In genomic region chr7:97005764-97006145, GRCh38 we compare ENCODE assay signal across 9 cellular contexts. TPM values are rescaled to one million over a fixed set of nuclear protein-coding genes. Genes with fewer than 3 reads are reported as not detected.
A peak's percentile ranks its signal among the peaks of the same experiment; 100 is the strongest.
DNase-seq lines count a peak whose midpoint lies in the region; ATAC-seq, FAIRE-seq and TF ChIP-seq lines count a peak whose summit lies in the region.
"Had no signal": no experiment of that assay in that cellular context is flagged by ENCODE, and none has a peak within 500 bp of the region (broad histone marks: within the 10 kb centered on the region; RNA-seq: fewer than 3 reads in every experiment).

No MANE protein-coding gene starts in this region.

- no peak for FAIRE-seq in D721Med (lab: Jason Lieb, UNC)
- FAIRE-seq: GM18507 had no signal

- TF ChIP-seq CTCF in ovary (IDR thresholded peaks at IDR 0.05) (no peak), D721Med (IDR thresholded peaks at IDR 0.05; ENCODE audit: insufficient read depth, missing control alignments) (no peak)

- DNase-seq in EH (ENCODE audit: low read depth) (peak; percentile 51), ovary (no peak), D721Med (ENCODE audit: insufficient read length, low spot score) (no peak), NCI-H2196 (lab: John Stamatoyannopoulos, UW; ENCODE audit: unreplicated experiment) (no peak), substantia nigra (lab: John Stamatoyannopoulos, UW) (no peak)
- DNase-seq in effector memory CD8-positive, alpha-beta T cell: no peak

- H3K27ac Mint-ChIP-seq in effector memory CD8-positive, alpha-beta T cell: no peak overlapping the region

- TF ChIP-seq EP300 in ovary (IDR thresholded peaks at IDR 0.05): no peak

- intact Hi-C loops in ovary (cut with DNase I): loop anchor here in 1 of 4 donors (10.0 kb wide), 1 partner anchor 301 kb away; the partner anchor contains the start of gene SEM1

- H3K27ac ChIP-seq in HUES64 (ENCODE audit: low read depth, low read length) (no peak overlapping the region), ovary (no peak overlapping the region), substantia nigra (ENCODE audit: low read depth, low read length, poor library complexity, severe bottlenecking) (no peak overlapping the region)

- TF ChIP-seq POLR2A in ovary (IDR thresholded peaks at IDR 0.05): no peak

- under 1% methylated on average over 19 of the region's 20 CpGs for WGBS in HUES64
- 1% methylated on average over 11 to 20 of the region's 20 CpGs for WGBS in ovary, 3 donors

- H3K4me3 Mint-ChIP-seq in effector memory CD8-positive, alpha-beta T cell: peak overlapping the region; percentile 70 to 82

- H3K4me3 ChIP-seq in HUES64 (ENCODE audit: low read length): peak overlapping the region; percentile 52
- H3K4me3 ChIP-seq in ovary: peak overlapping the region; percentile 18

- H3K9ac ChIP-seq in HUES64 (ENCODE audit: low read depth, low read length): no peak overlapping the region

- H3K27me3 ChIP-seq in HUES64 (ENCODE audit: insufficient read depth, low read length) (peaks cover 96% of the 10 kb centered on the region), ovary (peaks cover 5% of the 10 kb centered on the region)

- H3K36me3 ChIP-seq in HUES64 (ENCODE audit: insufficient read depth, low read length): no peaks in the 10 kb centered on the region
- no peaks in the 10 kb centered on the region for H3K36me3 ChIP-seq in ovary

- peaks cover 5 to 10% of the 10 kb centered on the region in 2 donors for H3K4me1 Mint-ChIP-seq in effector memory CD8-positive, alpha-beta T cell (ENCODE audit: low read depth in 2 of 2)

- H3K4me1 ChIP-seq in HUES64 (ENCODE audit: insufficient read depth, low read length) (peaks cover 25% of the 10 kb centered on the region), ovary (ENCODE audit: insufficient read depth) (peaks cover 4% of the 10 kb centered on the region)

- no peaks in the 10 kb centered on the region for H3K9me3 Mint-ChIP-seq in effector memory CD8-positive, alpha-beta T cell

- H3K27me3 Mint-ChIP-seq in effector memory CD8-positive, alpha-beta T cell: peaks cover 72 to 91% of the 10 kb centered on the region in 2 donors

- H3K36me3 Mint-ChIP-seq in effector memory CD8-positive, alpha-beta T cell (ENCODE audit: insufficient read depth): no peaks in the 10 kb centered on the region

- peak; percentile 8 for ATAC-seq in effector memory CD8-positive, alpha-beta T cell (replicated peaks)
- ATAC-seq in GM18858 (IDR thresholded peaks at IDR 0.05; ENCODE audit: unreplicated experiment): no peak

- H3K9me3 ChIP-seq in HUES64 (ENCODE audit: insufficient read depth, low read depth, low read length) (no peaks in the 10 kb centered on the region), ovary (no peaks in the 10 kb centered on the region)

RNA-seq across cellular contexts. Expression of gene DLX6, which starts 0.4 kb away (rescaled TPM):
- 0.10 TPM for polyA plus RNA-seq in HUES64 (2013, experiment 1 of 2)
- not detected for polyA plus RNA-seq in HUES64 (2013, experiment 2 of 2)
- total RNA-seq in ovary: under 1 TPM in 5 of 7 donors, not detected in 2; 0.12 to 0.95 (median 0.20) TPM
- under 1 TPM; 0.10 to 0.27 TPM for polyA plus RNA-seq in ovary

RNA-seq across cellular contexts. Expression of gene DLX5, which starts 18.9 kb away (rescaled TPM):
- polyA plus RNA-seq in HUES64 (2013, experiment 1 of 2): 1.0 TPM
- polyA plus RNA-seq in HUES64 (2013, experiment 2 of 2): 0.57 TPM
- total RNA-seq in ovary: 1 to 10 TPM in 3 of 7 donors, under 1 TPM in 3, not detected in 1; 0.27 to 7.9 (median 1.0) TPM
- polyA plus RNA-seq in ovary: 1 to 10 TPM in 1 of 2 donors, under 1 TPM in 1; 0.43 to 4.2 TPM
